Comparison of ENCODE assay signal across 7 cellular contexts in genomic region chr12:75505706-75506312, GRCh38. TPM values are rescaled to one million over a fixed set of nuclear protein-coding genes. Genes with fewer than 3 reads are reported as not detected.
A peak's percentile ranks its signal among the peaks of the same experiment; 100 is the strongest.
DNase-seq lines count a peak whose midpoint lies in the region; ATAC-seq and TF ChIP-seq lines count a peak whose summit lies in the region.

No MANE protein-coding gene starts in this region.

- in situ Hi-C loops in astrocyte of the cerebellum (cut with HindIII; ENCODE audit: low sequenced_read_pairs), result no loop called here

- no peak for DNase-seq in GM10266 (ENCODE audit: extremely low spot score)
- DNase-seq in astrocyte of the cerebellum (ENCODE audit: low read depth), result no peak
- peak; percentile 37 for DNase-seq in myocyte (ENCODE audit: low read depth)
- DNase-seq in activated effector memory CD4-positive, alpha-beta T cell treated with anti-CD3 and anti-CD28 coated beads, Interleukin-2, amount 50 U/mL, for 16 hours, result no peak

- TF ChIP-seq CTCF in GM10266 (IDR thresholded peaks at IDR 0.05; ENCODE audit: control insufficient read depth, insufficient read depth, low read depth, missing control alignments), result peak; percentile 39
- TF ChIP-seq CTCF in astrocyte of the cerebellum (IDR thresholded peaks at IDR 0.05; ENCODE audit: low read depth, low read length, missing control alignments), result peak; percentile 49

- no peak overlapping the region for H3K4me3 ChIP-seq in astrocyte of the cerebellum (ENCODE audit: low read depth, low read length)

- peak; percentile 41 for ATAC-seq in HG03521 (IDR thresholded peaks at IDR 0.05; ENCODE audit: unreplicated experiment)
- no peak for ATAC-seq in GM18907 (IDR thresholded peaks at IDR 0.05; ENCODE audit: unreplicated experiment)
- no peak for ATAC-seq in GM19455 (IDR thresholded peaks at IDR 0.05; ENCODE audit: unreplicated experiment)

RNA-seq across cellular contexts. Expression of gene KRR1, which starts 5.6 kb away (rescaled TPM):
- total RNA-seq in myocyte, result 35.6 and 44.3 TPM in 2 replicates
- polyA plus RNA-seq in myocyte (2012), result 16.8 TPM

RNA-seq across cellular contexts. Expression of gene GLIPR1, which starts 25.3 kb away (rescaled TPM):
- total RNA-seq in myocyte, result 15.9 and 20.7 TPM in 2 replicates
- polyA plus RNA-seq in myocyte (2012), result 35.3 TPM
